In genomic region chr16:87708881-87709638, GRCh38 we compare ENCODE assay signal across 21 cellular contexts. TPM values are rescaled to one million over a fixed set of nuclear protein-coding genes. Genes with fewer than 3 reads are reported as not detected.
DNase-seq lines count a peak whose midpoint lies in the region; ATAC-seq, FAIRE-seq and TF ChIP-seq lines count a peak whose summit lies in the region.
"Had no signal": no experiment of that assay in that cellular context is flagged by ENCODE, and none has a peak within 500 bp of the region (broad histone marks: within the 10 kb centered on the region; RNA-seq: fewer than 3 reads in every experiment).

No MANE protein-coding gene starts in this region.

- intact Hi-C loops in activated T-helper 1 cell treated with anti-CD3 and anti-CD28 coated beads, Interleukin-12 subunit alpha, Interleukin-12 subunit beta, Interleukin-2, Interleukin-4 antibody, amounts not matched to agents 30 ng/mL and 10 ng/mL and 1 ng/mL, durations not matched to agents 14 hours and 24 hours and 36 hours (cut with micrococcal nuclease) = no loop called here

- no peak overlapping the region for H4K8ac ChIP-seq in H1 (ENCODE audit: extremely low read depth, insufficient read depth, low read length)

- no peak overlapping the region for H3K4me3 ChIP-seq in BLaER1 treated with 17β-estradiol and CSF1 and Interleukin-3, amounts not matched to agents 10 nM and 100 nM
- no peak overlapping the region for H3K4me3 ChIP-seq in OCI-LY1 (ENCODE audit: low read depth, low read length, poor library complexity, severe bottlenecking)
- H3K4me3 ChIP-seq in H1 (ENCODE audit: extremely low read depth in 1 of 4, insufficient read depth in 2 of 4, low read depth in 3 of 4, low read length in 4 of 4) = no peak overlapping the region
- H3K4me3 ChIP-seq: GM23248, HAP-1 had no signal

- H3K9me2 ChIP-seq in OCI-LY1 (ENCODE audit: low read depth, low read length) = no peaks in the 10 kb centered on the region

- H3K56ac ChIP-seq in H1 (replicated peaks; ENCODE audit: insufficient read length, low read depth, low read length) = no peak overlapping the region

- H3K79me1 ChIP-seq in H1 (ENCODE audit: low read depth, low read length) = 0 out of 2 replicates have a peak, but pooled peaks cover 3% of the 10 kb centered on the region

- no peak overlapping the region for H3K18ac ChIP-seq in H1 (ENCODE audit: extremely low read depth, low read length)

- no peak overlapping the region for H3K23ac ChIP-seq in H1 (ENCODE audit: insufficient read length)

- H3K27ac ChIP-seq in BLaER1 treated with 17β-estradiol and CSF1 and Interleukin-3, amounts not matched to agents 10 nM and 100 nM = peak overlapping the region in 3 of 11 experiments; percentile 0 to 48 (median 9); a peak in 4 of 22 replicates
- peak overlapping the region; percentile 99 for H3K27ac ChIP-seq in OCI-LY1 (ENCODE audit: low read depth, low read length, poor library complexity, severe bottlenecking)
- H3K27ac ChIP-seq in H1 (ENCODE audit: low read depth, low read length) = no peak overlapping the region
- H3K27ac ChIP-seq: GM23248 had no signal

- H2AFZ ChIP-seq in OCI-LY1 (ENCODE audit: low read length) (no peak overlapping the region), H1 (ENCODE audit: low read length) (no peak overlapping the region)
- H2AFZ ChIP-seq: GM23248 had no signal

- POLR2A ChIA-PET in H1 (lab: Charles Lee; ENCODE audit: partially characterized antibody) = interaction anchor here (0.6 to 1.6 kb wide), 4 partner anchors 12 to 219 kb away, joined by 3 to 4 read pairs (median 3); no protein-coding TSS in a partner anchor

- peak overlapping the region; percentile 47 for H3K27ac Mint-ChIP-seq in stimulated activated naive B cell treated with anti-CD40 and anti-IgM and Interleukin-4, amounts not matched to agents 10 μg/mL and 1 μg/mL and 100 μg/mL, for 72 hours
- H3K27ac Mint-ChIP-seq in activated T-helper 1 cell treated with anti-CD3 and anti-CD28 coated beads, Interleukin-12 subunit alpha, Interleukin-12 subunit beta, Interleukin-2, Interleukin-4 antibody, amounts not matched to agents 30 ng/mL and 10 ng/mL and 1 ng/mL, durations not matched to agents 14 hours and 24 hours and 36 hours = no peak overlapping the region
- H3K27ac Mint-ChIP-seq: B cell, HFFc6 had no signal

- H2BK15ac ChIP-seq in H1 (ENCODE audit: low read length) = no peak overlapping the region

- no peak overlapping the region for H3K4ac ChIP-seq in H1 (replicated peaks; ENCODE audit: insufficient read length, low read depth, low read length)

- H3K36me3 ChIP-seq in BLaER1 treated with 17β-estradiol and CSF1 and Interleukin-3, amounts not matched to agents 10 nM and 100 nM = peaks cover 50 to 70% (median 63%) of the 10 kb centered on the region in 11 experiments
- peaks cover 62% of the 10 kb centered on the region for H3K36me3 ChIP-seq in OCI-LY1 (ENCODE audit: insufficient read depth, low read length)
- peaks cover 6 to 26% (median 17%) of the 10 kb centered on the region in 4 experiments; a peak in 7 of 8 replicates for H3K36me3 ChIP-seq in H1 (ENCODE audit: control insufficient read depth in 2 of 4, insufficient read depth in 4 of 4, low read length in 3 of 4)

- no peak for ATAC-seq in stimulated activated naive B cell treated with anti-CD40 and anti-IgM and Interleukin-4, amounts not matched to agents 10 μg/mL and 1 μg/mL and 100 μg/mL, for 72 hours (replicated peaks)
- no peak for ATAC-seq in GM21619 (IDR thresholded peaks at IDR 0.05; ENCODE audit: unreplicated experiment)
- no peak for ATAC-seq in HG02973 (IDR thresholded peaks at IDR 0.05; ENCODE audit: unreplicated experiment)

- no peaks in the 10 kb centered on the region for H3K27me3 Mint-ChIP-seq in stimulated activated naive B cell treated with anti-CD40 and anti-IgM and Interleukin-4, amounts not matched to agents 10 μg/mL and 1 μg/mL and 100 μg/mL, for 72 hours
- no peaks in the 10 kb centered on the region for H3K27me3 Mint-ChIP-seq in activated T-helper 1 cell treated with anti-CD3 and anti-CD28 coated beads, Interleukin-12 subunit alpha, Interleukin-12 subunit beta, Interleukin-2, Interleukin-4 antibody, amounts not matched to agents 30 ng/mL and 10 ng/mL and 1 ng/mL, durations not matched to agents 14 hours and 24 hours and 36 hours (ENCODE audit: insufficient read depth)
- H3K27me3 Mint-ChIP-seq: B cell; CD4-positive, alpha-beta memory T cell had no signal

- peaks cover 0 to 79% (median 12%) of the 10 kb centered on the region in 11 experiments; a peak in 12 of 22 replicates for H4K20me1 ChIP-seq in BLaER1 treated with 17β-estradiol and CSF1 and Interleukin-3, amounts not matched to agents 10 nM and 100 nM
- H4K20me1 ChIP-seq in OCI-LY1 (ENCODE audit: insufficient read depth, low read length) = no peaks in the 10 kb centered on the region
- H4K20me1 ChIP-seq in H1 (replicated peaks in 1 of 2; ENCODE audit: control insufficient read depth in 1 of 2, insufficient read depth in 2 of 2, low read length in 2 of 2) = peaks cover 7 to 13% of the 10 kb centered on the region in 2 experiments

- CTCF ChIA-PET in H1 (lab: Charles Lee; ENCODE audit: partially characterized antibody) = interaction anchor here (1.3 to 2.1 kb wide), 3 partner anchors 13 to 73 kb away, joined by 3 to 6 read pairs (median 6); partner anchors contain the start of gene KLHDC4

- no peak overlapping the region for H2BK12ac ChIP-seq in H1 (ENCODE audit: low read depth, low read length)

- peaks cover 43 to 68% of the 10 kb centered on the region in 2 donors for H3K36me3 Mint-ChIP-seq in stimulated activated naive B cell treated with anti-CD40 and anti-IgM and Interleukin-4, amounts not matched to agents 10 μg/mL and 1 μg/mL and 100 μg/mL, for 72 hours
- H3K36me3 Mint-ChIP-seq in activated T-helper 1 cell treated with anti-CD3 and anti-CD28 coated beads, Interleukin-12 subunit alpha, Interleukin-12 subunit beta, Interleukin-2, Interleukin-4 antibody, amounts not matched to agents 30 ng/mL and 10 ng/mL and 1 ng/mL, durations not matched to agents 14 hours and 24 hours and 36 hours (ENCODE audit: low read depth) = peaks cover 18% of the 10 kb centered on the region

- no peaks in the 10 kb centered on the region for H3K23me2 ChIP-seq in H1 (ENCODE audit: low read depth, low read length)

- H3K79me2 ChIP-seq in OCI-LY1 (ENCODE audit: insufficient read depth, low read length) (no peaks in the 10 kb centered on the region), H1 (ENCODE audit: control insufficient read depth in 1 of 2, insufficient read depth in 2 of 2, low read length in 2 of 2) (no peaks in the 10 kb centered on the region; a peak in 1 of 4 replicates)

- no peaks in the 10 kb centered on the region for H3K9me3 Mint-ChIP-seq in stimulated activated naive B cell treated with anti-CD40 and anti-IgM and Interleukin-4, amounts not matched to agents 10 μg/mL and 1 μg/mL and 100 μg/mL, for 72 hours
- no peaks in the 10 kb centered on the region for H3K9me3 Mint-ChIP-seq in activated T-helper 1 cell treated with anti-CD3 and anti-CD28 coated beads, Interleukin-12 subunit alpha, Interleukin-12 subunit beta, Interleukin-2, Interleukin-4 antibody, amounts not matched to agents 30 ng/mL and 10 ng/mL and 1 ng/mL, durations not matched to agents 14 hours and 24 hours and 36 hours
- H3K9me3 Mint-ChIP-seq: HFFc6 had no signal

- FAIRE-seq in H1 (lab: Jason Lieb, UNC) = no peak
- FAIRE-seq: A204.1, G401.6, GM12892 had no signal

- no peak overlapping the region for H3K14ac ChIP-seq in H1 (ENCODE audit: insufficient read length)

- peaks cover 31 to 95% (median 88%) of the 10 kb centered on the region in 10 experiments for H3K4me1 ChIP-seq in BLaER1 treated with 17β-estradiol and CSF1 and Interleukin-3, amounts not matched to agents 10 nM and 100 nM
- H3K4me1 ChIP-seq in OCI-LY1 (ENCODE audit: insufficient read depth, low read length, severe bottlenecking) (peaks cover 66% of the 10 kb centered on the region), H1 (replicated peaks in 1 of 4; ENCODE audit: control insufficient read depth in 3 of 4, insufficient read depth in 4 of 4, low read length in 3 of 4) (peaks cover 0 to 3% (median 0%) of the 10 kb centered on the region in 4 experiments; a peak in 2 of 7 replicates)
- H3K4me1 ChIP-seq: HAP-1 had no signal

- no peak overlapping the region for H3K4me3 Mint-ChIP-seq in stimulated activated naive B cell treated with anti-CD40 and anti-IgM and Interleukin-4, amounts not matched to agents 10 μg/mL and 1 μg/mL and 100 μg/mL, for 72 hours
- no peak overlapping the region for H3K4me3 Mint-ChIP-seq in activated T-helper 1 cell treated with anti-CD3 and anti-CD28 coated beads, Interleukin-12 subunit alpha, Interleukin-12 subunit beta, Interleukin-2, Interleukin-4 antibody, amounts not matched to agents 30 ng/mL and 10 ng/mL and 1 ng/mL, durations not matched to agents 14 hours and 24 hours and 36 hours
- H3K4me3 Mint-ChIP-seq: B cell; CD4-positive, alpha-beta memory T cell; HFFc6 had no signal

- TF ChIP-seq RAD21 in H1 (IDR thresholded peaks at IDR 0.05 in 1 of 2, conservative IDR thresholded peaks at IDR 0.05 in 1 of 2; ENCODE audit: low read depth in 2 of 2, low read length in 2 of 2) = no peak

- H2BK120ac ChIP-seq in H1 (replicated peaks; ENCODE audit: low read depth, low read length) = no peak overlapping the region

- TF ChIP-seq EP300 in H1 (IDR thresholded peaks at IDR 0.05; ENCODE audit: borderline replicate concordance in 1 of 2, low read depth in 2 of 2, low read length in 2 of 2) = no peak

- TF ChIP-seq POLR2A in H1 (IDR thresholded peaks at IDR 0.05; ENCODE audit: control extremely low read depth in 1 of 2, low read depth in 2 of 2, low read length in 2 of 2) = no peak

- WGBS in H1 (ENCODE audit: extremely low coverage in 1 of 2, insufficient coverage in 1 of 2, insufficient read length in 1 of 2, insufficient replicate concordance in 2 of 2, low coverage in 1 of 2, low lambda C conversion rate in 2 of 2, missing lambda C conversion rate in 1 of 2), 2 experiments = 97% methylated on average over 40 of the region's 49 CpGs; no CpG with 5 or more reads in 1 of the 2 experiments

- no peak overlapping the region; the same call in 1 of the 2 replicates for H2BK5ac ChIP-seq in H1 (ENCODE audit: low read depth, low read length)

- H3F3A ChIP-seq in OCI-LY1 (ENCODE audit: insufficient read depth, low read length) = 0 out of 2 replicates have a peak, but pooled peaks cover 7% of the 10 kb centered on the region

- DNase-seq in H1 (ENCODE audit: low read depth in 1 of 2, low spot score in 2 of 2) (no peak), NCI-H345 treated with DMSO at 0.1 percent for 48 hours (lab: John Stamatoyannopoulos, UW; ENCODE audit: unreplicated experiment) (no peak)
- no peak for DNase-seq in stimulated activated naive B cell treated with anti-CD40 and anti-IgM and Interleukin-4, amounts not matched to agents 10 μg/mL and 1 μg/mL and 100 μg/mL, for 72 hours
- DNase-seq in activated T-helper 1 cell treated with anti-CD3 and anti-CD28 coated beads, Interleukin-12 subunit alpha, Interleukin-12 subunit beta, Interleukin-2, Interleukin-4 antibody, amounts not matched to agents 30 ng/mL and 10 ng/mL and 1 ng/mL, durations not matched to agents 14 hours and 24 hours and 36 hours (ENCODE audit: low spot score) = no peak
- DNase-seq: C1 segment of cervical spinal cord; Calu3; CD4-positive, alpha-beta memory T cell; COR-L47; DMS153; DND-41; GM23248; HFFc6 had no signal

- peak overlapping the region in 7 of 11 experiments; percentile 20 to 98 (median 87); a peak in 14 of 22 replicates for H3K4me2 ChIP-seq in BLaER1 treated with 17β-estradiol and CSF1 and Interleukin-3, amounts not matched to agents 10 nM and 100 nM
- H3K4me2 ChIP-seq in OCI-LY1 (ENCODE audit: low read length) = no peak overlapping the region
- H3K4me2 ChIP-seq in H1 (ENCODE audit: insufficient read depth in 1 of 2, low read depth in 2 of 2, low read length in 2 of 2) = no peak overlapping the region

- no peak overlapping the region for H4K91ac ChIP-seq in H1 (replicated peaks; ENCODE audit: insufficient read length, low read length)

- H4K5ac ChIP-seq in H1 (ENCODE audit: insufficient read length, low read depth, low read length) = no peak overlapping the region

- no peak overlapping the region for H2AK5ac ChIP-seq in H1 (ENCODE audit: low read depth, low read length)

- no peaks in the 10 kb centered on the region for H3K9me3 ChIP-seq in BLaER1 treated with 17β-estradiol and CSF1 and Interleukin-3, amounts not matched to agents 10 nM and 100 nM (replicated peaks in 1 of 11)
- H3K9me3 ChIP-seq in OCI-LY1 (ENCODE audit: low read length) (no peaks in the 10 kb centered on the region), H1 (ENCODE audit: insufficient read depth in 2 of 2, low read depth in 1 of 2, low read length in 1 of 2) (no peaks in the 10 kb centered on the region)
- H3K9me3 ChIP-seq: HAP-1 had no signal

- no peak overlapping the region for H2BK20ac ChIP-seq in H1 (ENCODE audit: low read length)

- peaks cover 3 to 8% of the 10 kb centered on the region in 2 donors for H3K4me1 Mint-ChIP-seq in stimulated activated naive B cell treated with anti-CD40 and anti-IgM and Interleukin-4, amounts not matched to agents 10 μg/mL and 1 μg/mL and 100 μg/mL, for 72 hours
- no peaks in the 10 kb centered on the region for H3K4me1 Mint-ChIP-seq in activated T-helper 1 cell treated with anti-CD3 and anti-CD28 coated beads, Interleukin-12 subunit alpha, Interleukin-12 subunit beta, Interleukin-2, Interleukin-4 antibody, amounts not matched to agents 30 ng/mL and 10 ng/mL and 1 ng/mL, durations not matched to agents 14 hours and 24 hours and 36 hours (ENCODE audit: low read depth)

- no peak for TF ChIP-seq CTCF in OCI-LY1 (IDR thresholded peaks at IDR 0.05; ENCODE audit: low read length)
- TF ChIP-seq CTCF in H1 (IDR thresholded peaks at IDR 0.05; ENCODE audit: control extremely low read depth in 1 of 3, insufficient read depth in 1 of 3, low read depth in 1 of 3, low read length in 3 of 3) = no peak

- peak overlapping the region in 5 of 11 experiments; percentile 28 to 49 (median 39); a peak in 9 of 22 replicates for H3K9ac ChIP-seq in BLaER1 treated with 17β-estradiol and CSF1 and Interleukin-3, amounts not matched to agents 10 nM and 100 nM
- no peak overlapping the region for H3K9ac ChIP-seq in OCI-LY1 (ENCODE audit: low read length)
- H3K9ac ChIP-seq in H1 (replicated peaks in 1 of 4; ENCODE audit: extremely low read depth in 1 of 4, low read depth in 3 of 4, low read length in 3 of 4) = no peak overlapping the region
- H3K9ac ChIP-seq: GM23248 had no signal

- no peaks in the 10 kb centered on the region for H3K27me3 ChIP-seq in BLaER1 treated with 17β-estradiol and CSF1 and Interleukin-3, amounts not matched to agents 10 nM and 100 nM
- H3K27me3 ChIP-seq in OCI-LY1 (ENCODE audit: insufficient read depth, low read length) = no peaks in the 10 kb centered on the region
- no peaks in the 10 kb centered on the region for H3K27me3 ChIP-seq in H1 (replicated peaks in 1 of 4; ENCODE audit: control insufficient read depth in 3 of 4, extremely low read depth in 1 of 4, insufficient read depth in 3 of 4, low read length in 3 of 4)

RNA-seq across cellular contexts. Expression of gene KLHDC4, which starts 56.7 kb away (rescaled TPM):
- total RNA-seq in H1 (2021; fragmentation: NEBNext Ultra II Directional; extraction: Animal tissue kit (Norgen Biotek cat#: 25700)) = 55.6 and 63.9 TPM in 2 replicates
- 23.7 and 39.0 TPM in 2 replicates for polyA plus RNA-seq in H1 (2011; rRNA removed)
- polyA plus RNA-seq in H1 (2011; cell fraction: cytosol; rRNA removed) = 37.2 TPM
- polyA plus RNA-seq in H1 (2011; cell fraction: nucleus; rRNA removed) = 86.9 TPM
- polyA plus RNA-seq in H1 (2012, experiment 1 of 2) = 36.8 to 50.9 TPM (median 49.8 TPM) in 4 replicates
- polyA plus RNA-seq in H1 (2012, experiment 2 of 2) = 28.4 TPM
- polyA plus RNA-seq in H1 (2013, experiment 1 of 2) = 29.3 TPM
- 27.4 TPM for polyA plus RNA-seq in H1 (2013, experiment 2 of 2)
- polyA minus RNA-seq in H1 (2011; rRNA and poly(A)+ RNA removed) = 26.5 and 30.9 TPM in 2 replicates
- polyA minus RNA-seq in H1 (2011; cell fraction: cytosol; rRNA and poly(A)+ RNA removed) = 18.6 TPM
- polyA minus RNA-seq in H1 (2011; cell fraction: nucleus; rRNA and poly(A)+ RNA removed) = 57.3 TPM
- 85.6 and 93.7 TPM in 2 replicates for total RNA-seq in activated T-helper 1 cell treated with anti-CD3 and anti-CD28 coated beads, Interleukin-12 subunit alpha, Interleukin-12 subunit beta, Interleukin-2, Interleukin-4 antibody, amounts not matched to agents 30 ng/mL and 10 ng/mL and 1 ng/mL, durations not matched to agents 14 hours and 24 hours and 36 hours

Comparison
In these comparisons a context has a peak if more than half of its experiments do, and no peak if none do; other contexts are left out.
1. H3K4me2 ChIP-seq: peak in BLaER1 treated with 17β-estradiol and CSF1 and Interleukin-3, amounts not matched to agents 10 nM and 100 nM (7 of 11); none in OCI-LY1 (single experiment) and H1 (0 of 2).